ENCODE assay signal across 9 cellular contexts in the genomic region with DNA sequence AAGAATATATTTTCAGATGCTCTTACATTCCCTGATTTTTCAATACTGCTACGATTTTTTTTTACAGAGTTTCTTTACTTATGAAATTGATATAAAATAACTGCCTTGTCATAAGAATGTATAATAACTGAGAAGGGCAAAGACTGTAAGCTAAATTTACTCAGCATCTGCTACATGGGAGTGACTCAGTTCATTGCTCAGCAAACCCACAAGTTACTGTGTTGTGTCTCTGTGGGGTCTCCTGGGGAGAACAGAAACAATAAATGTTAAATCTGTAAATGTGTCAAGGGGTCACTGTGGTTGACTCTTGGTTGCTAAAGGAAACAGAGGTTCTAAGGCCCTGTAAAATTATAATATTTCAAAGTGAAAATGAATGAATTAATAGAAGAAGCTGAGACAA.
DNase-seq lines count a peak whose midpoint lies in the region; ATAC-seq and TF ChIP-seq lines count a peak whose summit lies in the region.
"Had no signal": no experiment of that assay in that cellular context is flagged by ENCODE, and none has a peak within 500 bp of the region (broad histone marks: within the 10 kb centered on the region; RNA-seq: fewer than 3 reads in every experiment).

No MANE protein-coding gene starts in this region.

- peak; percentile 82 for ATAC-seq in GM21723 (IDR thresholded peaks at IDR 0.05; ENCODE audit: unreplicated experiment)
- ATAC-seq in HG03439 (IDR thresholded peaks at IDR 0.05; ENCODE audit: unreplicated experiment): no peak

- DNase-seq in GM10266 (ENCODE audit: extremely low spot score): peak; percentile 54
- DNase-seq in M059J (ENCODE audit: low read depth): peak; percentile 85
- DNase-seq in glomerular visceral epithelial cell (ENCODE audit: extremely low spot score): peak; percentile 90
- no peak for DNase-seq in activated CD4-positive, alpha-beta T cell treated with anti-CD3 and anti-CD28 coated beads for 48 hours
- no peak for DNase-seq in NCI-H774 (lab: John Stamatoyannopoulos, UW)
- no peak for DNase-seq in CD1c-positive myeloid dendritic cell (ENCODE audit: extremely low spot score)
- DNase-seq: activated naive CD8-positive, alpha-beta T cell treated with anti-CD3 and anti-CD28 coated beads, Interleukin-2, amount 10 ng/mL, durations not matched to agents 7 days and 5 days had no signal

- no peak for TF ChIP-seq CTCF in GM10266 (IDR thresholded peaks at IDR 0.05; ENCODE audit: control insufficient read depth, insufficient read depth, low read depth, missing control alignments)

Comparison
In these comparisons a context has a peak if more than half of its experiments do, and no peak if none do; other contexts are left out.
1. DNase-seq: peak in GM10266 (single experiment), M059J (single experiment) and glomerular visceral epithelial cell (single experiment); none in activated CD4-positive, alpha-beta T cell treated with anti-CD3 and anti-CD28 coated beads for 48 hours (single experiment), NCI-H774 (single experiment) and CD1c-positive myeloid dendritic cell (single experiment).